In genomic region chr1:227777646-227778045, GRCh38 we compare ENCODE assay signal across 29 cellular contexts. TPM values are rescaled to one million over a fixed set of nuclear protein-coding genes. Genes with fewer than 3 reads are reported as not detected.
"Had no signal": no experiment of that assay in that cellular context is flagged by ENCODE, and none has a peak within 500 bp of the region (broad histone marks: within the 10 kb centered on the region; RNA-seq: fewer than 3 reads in every experiment).

No MANE protein-coding gene starts in this region.

- H3K4me3 ChIP-seq: colonic mucosa, gastrocnemius medialis, prostate gland, transverse colon, uterus had no signal

- H3K27me3 Mint-ChIP-seq: activated CD4-positive, alpha-beta T cell treated with anti-CD3 and anti-CD28 coated beads for 36 hours; activated CD8-positive, alpha-beta memory T cell treated with anti-CD3 and anti-CD28 coated beads, Interleukin-2, amount 10 ng/mL, durations not matched to agents 7 days and 5 days; naive thymus-derived CD8-positive, alpha-beta T cell; stimulated activated naive B cell treated with anti-CD40 and anti-IgM and Interleukin-4, amounts not matched to agents 10 μg/mL and 1 μg/mL and 100 μg/mL, for 72 hours had no signal

- H3K4me1 ChIP-seq: colonic mucosa, gastrocnemius medialis, prostate gland had no signal

- H3K27ac ChIP-seq: colonic mucosa, gastrocnemius medialis, prostate gland, transverse colon, uterus had no signal

- DNase-seq: activated CD4-positive, alpha-beta T cell treated with anti-CD3 and anti-CD28 coated beads for 36 hours; activated CD4-positive, CD25-positive, alpha-beta regulatory T cell; activated CD8-positive, alpha-beta memory T cell treated with anti-CD3 and anti-CD28 coated beads, Interleukin-2, amount 10 ng/mL, durations not matched to agents 7 days and 5 days; activated CD8-positive, alpha-beta T cell treated with anti-CD3 and anti-CD28 coated beads, Interleukin-2, amount 10 ng/mL, durations not matched to agents 7 days and 5 days; activated gamma-delta T cell treated with Interleukin-2 at 50 U/mL for 16 hours; activated naive CD4-positive, alpha-beta T cell treated with anti-CD3 and anti-CD28 coated beads, Interleukin-2, amount 50 U/mL, for 16 hours; cerebellar nuclear complex; colonic mucosa; effector CD8-positive, alpha-beta T cell; gastrocnemius medialis; glutamatergic neuron; left colon; mammary epithelial cell; midbrain; retina; stimulated activated CD4-positive, alpha-beta T cell treated with anti-CD3 and anti-CD28 coated beads, Interleukin-15, amount 100 ng/mL, for 24 hours; stimulated activated CD4-positive, alpha-beta T cell treated with anti-CD3 and anti-CD28 coated beads, Interleukin-2, amount 100 ng/mL, for 24 hours; stimulated activated naive B cell treated with anti-CD40 and anti-IgM and Interleukin-4, amounts not matched to agents 10 μg/mL and 1 μg/mL and 100 μg/mL, for 72 hours; transverse colon had no signal

- H3K27ac Mint-ChIP-seq: activated CD4-positive, alpha-beta T cell treated with anti-CD3 and anti-CD28 coated beads for 36 hours; activated CD8-positive, alpha-beta memory T cell treated with anti-CD3 and anti-CD28 coated beads, Interleukin-2, amount 10 ng/mL, durations not matched to agents 7 days and 5 days; activated CD8-positive, alpha-beta T cell treated with anti-CD3 and anti-CD28 coated beads, Interleukin-2, amount 10 ng/mL, durations not matched to agents 7 days and 5 days; stimulated activated naive B cell treated with anti-CD40 and anti-IgM and Interleukin-4, amounts not matched to agents 10 μg/mL and 1 μg/mL and 100 μg/mL, for 72 hours had no signal

- FAIRE-seq: islet of Langerhans had no signal

- H3K36me3 ChIP-seq: colonic mucosa, prostate gland, transverse colon, uterus had no signal

- H3K9me3 Mint-ChIP-seq: naive thymus-derived CD8-positive, alpha-beta T cell; stimulated activated naive B cell treated with anti-CD40 and anti-IgM and Interleukin-4, amounts not matched to agents 10 μg/mL and 1 μg/mL and 100 μg/mL, for 72 hours had no signal

- H3K27me3 ChIP-seq: colonic mucosa, gastrocnemius medialis, transverse colon, uterus had no signal

- H3K4me3 Mint-ChIP-seq: activated CD4-positive, alpha-beta T cell treated with anti-CD3 and anti-CD28 coated beads for 36 hours; activated CD8-positive, alpha-beta memory T cell treated with anti-CD3 and anti-CD28 coated beads, Interleukin-2, amount 10 ng/mL, durations not matched to agents 7 days and 5 days; activated CD8-positive, alpha-beta T cell treated with anti-CD3 and anti-CD28 coated beads, Interleukin-2, amount 10 ng/mL, durations not matched to agents 7 days and 5 days; naive thymus-derived CD8-positive, alpha-beta T cell; stimulated activated naive B cell treated with anti-CD40 and anti-IgM and Interleukin-4, amounts not matched to agents 10 μg/mL and 1 μg/mL and 100 μg/mL, for 72 hours had no signal

- H3K9me3 ChIP-seq: colonic mucosa, gastrocnemius medialis, prostate gland, transverse colon, uterus had no signal

RNA-seq across cellular contexts. Expression of gene PRSS38, which starts 37.8 kb away (rescaled TPM):
- total RNA-seq: activated CD4-positive, alpha-beta T cell treated with anti-CD3 and anti-CD28 coated beads for 36 hours; activated CD8-positive, alpha-beta memory T cell treated with anti-CD3 and anti-CD28 coated beads, Interleukin-2, amount 10 ng/mL, durations not matched to agents 7 days and 5 days; activated CD8-positive, alpha-beta T cell treated with anti-CD3 and anti-CD28 coated beads, Interleukin-2, amount 10 ng/mL, durations not matched to agents 7 days and 5 days; colonic mucosa; dermis microvascular lymphatic vessel endothelial cell; epithelial cell of proximal tubule; gastrocnemius medialis; left colon; liver; mammary epithelial cell; naive thymus-derived CD8-positive, alpha-beta T cell; osteocyte; T-helper 1 cell treated with Interleukin-12 subunit alpha and Interleukin-12 subunit beta and Interleukin-4 antibody, amounts not matched to agents 30 ng/mL and 1 ng/mL, for 36 hours; temporal lobe; transverse colon; uterus had no signal
- polyA plus RNA-seq: liver; mammary epithelial cell; naive thymus-derived CD8-positive, alpha-beta T cell had no signal
